20 cellular contexts compared by ENCODE assay signal in genomic region chr3:141148770-141149169, GRCh38.
DNase-seq lines count a peak whose midpoint lies in the region; ATAC-seq and TF ChIP-seq lines count a peak whose summit lies in the region.
"Had no signal": no experiment of that assay in that cellular context is flagged by ENCODE, and none has a peak within 500 bp of the region (broad histone marks: within the 10 kb centered on the region; RNA-seq: fewer than 3 reads in every experiment).

No MANE protein-coding gene starts in this region.

- H3K9me3 Mint-ChIP-seq in osteocyte (ENCODE audit: unreplicated experiment) = no peaks in the 10 kb centered on the region

- H3K27me3 ChIP-seq in left ventricle myocardium inferior (ENCODE audit: low read depth) = no peaks in the 10 kb centered on the region
- H3K27me3 ChIP-seq: BE2C; BLaER1 treated with 17β-estradiol and CSF1 and Interleukin-3, amounts not matched to agents 10 nM and 100 nM had no signal

- no peak overlapping the region for H3K4me3 Mint-ChIP-seq in osteocyte (ENCODE audit: unreplicated experiment)
- H3K4me3 Mint-ChIP-seq: CD4-positive, alpha-beta memory T cell had no signal

- ATAC-seq in left ventricle myocardium superior (peak; percentile 7), GM18873 (IDR thresholded peaks at IDR 0.05; ENCODE audit: low FRiP score, unreplicated experiment) (no peak), GM19324 (IDR thresholded peaks at IDR 0.05; ENCODE audit: low FRiP score, unreplicated experiment) (no peak)
- ATAC-seq: A549 had no signal

- H3K4me3 ChIP-seq in left ventricle myocardium inferior = no peak overlapping the region
- H3K4me3 ChIP-seq: A549; BLaER1 treated with 17β-estradiol and CSF1 and Interleukin-3, amounts not matched to agents 10 nM and 100 nM had no signal

- H3K4me1 ChIP-seq in left ventricle myocardium inferior = peaks cover 30% of the 10 kb centered on the region
- H3K4me1 ChIP-seq: A549; BE2C; BLaER1 treated with 17β-estradiol and CSF1 and Interleukin-3, amounts not matched to agents 10 nM and 100 nM had no signal

- H3K27ac Mint-ChIP-seq in osteocyte (ENCODE audit: unreplicated experiment) = no peak overlapping the region
- H3K27ac Mint-ChIP-seq: CD4-positive, alpha-beta memory T cell had no signal

- intact Hi-C loops in left ventricle myocardium superior (cut with micrococcal nuclease) (no loop called here), left ventricle myocardium inferior (cut with micrococcal nuclease) (no loop called here)

- H3K27me3 Mint-ChIP-seq in osteocyte (ENCODE audit: unreplicated experiment) = no peaks in the 10 kb centered on the region

- H3K36me3 Mint-ChIP-seq in osteocyte (ENCODE audit: unreplicated experiment) = no peaks in the 10 kb centered on the region
- H3K36me3 Mint-ChIP-seq: CD4-positive, alpha-beta memory T cell had no signal

- no peaks in the 10 kb centered on the region for H3K9me3 ChIP-seq in left ventricle myocardium inferior (replicated peaks)
- H3K9me3 ChIP-seq: A549, BE2C had no signal

- DNase-seq in left ventricle myocardium superior (no peak), left ventricle myocardium inferior (no peak), islet precursor cell (peak; percentile 65), osteocyte (ENCODE audit: extremely low spot score, unreplicated experiment) (peak; percentile 48), NCI-H226 (no peak)
- DNase-seq: 8988T; ACHN; AML-193; BE2C; CD4-positive, alpha-beta memory T cell; COR-L47; DMS153; DND-41; GOT3; H7; HCEC 1CT had no signal

- H3K27ac ChIP-seq in left ventricle myocardium inferior (replicated peaks) = no peak overlapping the region
- H3K27ac ChIP-seq: A549; BLaER1 treated with 17β-estradiol and CSF1 and Interleukin-3, amounts not matched to agents 10 nM and 100 nM had no signal

- H3K4me1 Mint-ChIP-seq in osteocyte (ENCODE audit: unreplicated experiment) = no peaks in the 10 kb centered on the region
- H3K4me1 Mint-ChIP-seq: CD4-positive, alpha-beta memory T cell had no signal

- H3K36me3 ChIP-seq in left ventricle myocardium inferior = no peaks in the 10 kb centered on the region
- H3K36me3 ChIP-seq: BLaER1 treated with 17β-estradiol and CSF1 and Interleukin-3, amounts not matched to agents 10 nM and 100 nM had no signal

- TF ChIP-seq CTCF in left ventricle myocardium inferior (IDR thresholded peaks at IDR 0.05; ENCODE audit: borderline replicate concordance) = no peak
- no peak for TF ChIP-seq CTCF in osteocyte (IDR thresholded peaks at IDR 0.05)

Comparison
In these comparisons a context has a peak if more than half of its experiments do, and no peak if none do; other contexts are left out.
1. DNase-seq: peak in islet precursor cell (single experiment) and osteocyte (single experiment); none in left ventricle myocardium superior (single experiment), left ventricle myocardium inferior (single experiment) and NCI-H226 (single experiment).